Comparison of ENCODE assay signal across 8 cellular contexts in the genomic region with DNA sequence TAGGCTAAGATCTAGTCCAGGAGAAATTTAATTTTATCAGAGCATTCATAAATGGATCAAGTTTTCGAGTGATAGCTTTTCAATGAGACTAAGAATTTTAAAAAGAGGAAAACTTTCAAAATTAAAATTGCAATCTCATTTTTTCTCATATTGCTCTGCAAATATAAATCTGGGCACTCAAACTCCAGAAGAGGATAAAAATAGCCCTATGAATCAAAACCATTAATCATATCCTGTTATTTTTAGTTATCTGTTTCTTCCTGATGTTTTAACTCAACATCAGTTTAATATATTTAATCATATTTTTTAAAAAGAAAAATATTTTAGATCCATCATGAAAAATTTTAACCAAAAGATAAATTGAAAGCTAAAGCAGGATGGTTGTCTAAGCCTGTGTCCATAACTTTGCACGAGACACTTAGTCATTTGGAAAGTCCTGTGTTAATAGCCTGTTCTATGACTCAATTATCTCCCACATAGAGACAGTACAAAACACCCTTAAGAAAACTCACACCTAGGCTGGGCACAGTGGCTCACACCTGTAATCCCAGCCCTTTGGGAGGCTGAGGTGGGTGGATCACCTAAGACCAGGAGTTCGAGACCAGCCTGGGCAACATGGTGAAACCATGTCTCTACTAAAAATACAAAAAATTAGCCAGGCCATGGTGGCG. TPM values are rescaled to one million over a fixed set of nuclear protein-coding genes. Genes with fewer than 3 reads are reported as not detected.
DNase-seq lines count a peak whose midpoint lies in the region; ATAC-seq and TF ChIP-seq lines count a peak whose summit lies in the region.

No MANE protein-coding gene starts in this region.

- H3K36me3 ChIP-seq in HCT116 (ENCODE audit: control insufficient read depth in 1 of 2, insufficient read depth in 2 of 2, low read length in 2 of 2) (no peaks in the 10 kb centered on the region), OCI-LY3 (replicated peaks; ENCODE audit: low read depth, low read length) (no peaks in the 10 kb centered on the region), kidney epithelial cell (ENCODE audit: control insufficient read depth, insufficient read depth, low read length) (no peaks in the 10 kb centered on the region), upper lobe of right lung (no peaks in the 10 kb centered on the region)

- TF ChIP-seq CTCF in HCT116 (IDR thresholded peaks at IDR 0.05 in 2 of 3, conservative IDR thresholded peaks at IDR 0.05 in 1 of 3; ENCODE audit: borderline replicate concordance in 1 of 3, insufficient read depth in 1 of 3, low read depth in 2 of 3, low read length in 2 of 3) (no peak), OCI-LY3 (IDR thresholded peaks at IDR 0.05; ENCODE audit: low read depth, low read length) (no peak), kidney epithelial cell (IDR thresholded peaks at IDR 0.05; ENCODE audit: insufficient read depth, low read length, poor library complexity, severe bottlenecking) (no peak), upper lobe of right lung (IDR thresholded peaks at IDR 0.05) (no peak)

- H2AFZ ChIP-seq in HCT116 (ENCODE audit: low read depth, low read length, poor library complexity, severe bottlenecking) = peak overlapping the region; percentile 46
- H2AFZ ChIP-seq in OCI-LY3 (ENCODE audit: low read depth, low read length) = no peak overlapping the region

- peak; percentile 37 for DNase-seq in HCT116 (ENCODE audit: low read depth, low spot score)
- DNase-seq in kidney epithelial cell (ENCODE audit: low read depth) = peak; percentile 61
- DNase-seq in upper lobe of right lung = no peak
- no peak for DNase-seq in activated T-helper 2 cell treated with anti-CD3 and anti-CD28 coated beads, Interferon-gamma antibody, Interleukin-2, Interleukin-4, amounts not matched to agents 10 μg/mL and 5 μg/mL and 100 μg/mL, durations not matched to agents 14 hours and 24 hours and 36 hours (ENCODE audit: low spot score)
- DNase-seq in SHP77 treated with DMSO at 0.1 percent for 48 hours (lab: John Stamatoyannopoulos, UW) = no peak

- H3K27ac Mint-ChIP-seq in activated T-helper 2 cell treated with anti-CD3 and anti-CD28 coated beads, Interferon-gamma antibody, Interleukin-2, Interleukin-4, amounts not matched to agents 10 μg/mL and 5 μg/mL and 100 μg/mL, durations not matched to agents 14 hours and 24 hours and 36 hours = no peak overlapping the region

- H3K27me3 ChIP-seq in HCT116 (ENCODE audit: insufficient read depth, low read length) (no peaks in the 10 kb centered on the region), OCI-LY3 (ENCODE audit: low read depth, low read length) (no peaks in the 10 kb centered on the region), kidney epithelial cell (ENCODE audit: control insufficient read depth, insufficient read depth, low read length) (no peaks in the 10 kb centered on the region), upper lobe of right lung (no peaks in the 10 kb centered on the region)

- H3K9me3 ChIP-seq in HCT116 (ENCODE audit: control insufficient read depth in 1 of 2, insufficient read depth in 1 of 2, low read depth in 1 of 2, low read length in 2 of 2) (no peaks in the 10 kb centered on the region), OCI-LY3 (ENCODE audit: insufficient read depth, low read length) (no peaks in the 10 kb centered on the region), upper lobe of right lung (no peaks in the 10 kb centered on the region)

- H3K9ac ChIP-seq in HCT116 (ENCODE audit: low read length) (no peak overlapping the region), OCI-LY3 (ENCODE audit: low read length) (no peak overlapping the region)

- BruUV-seq in HCT116 (replicated peaks; lab: Mats Ljungman, UMichigan) = no TSS peak

- RAD21 ChIA-PET in HCT116 (lab: Charles Lee; ENCODE audit: low non-redundant PET in 1 of 2, low total read pairs in 2 of 2, uncharacterized antibody in 2 of 2, unreplicated experiment in 2 of 2) = no interaction called here

- no peaks in the 10 kb centered on the region for H3K4me1 Mint-ChIP-seq in activated T-helper 2 cell treated with anti-CD3 and anti-CD28 coated beads, Interferon-gamma antibody, Interleukin-2, Interleukin-4, amounts not matched to agents 10 μg/mL and 5 μg/mL and 100 μg/mL, durations not matched to agents 14 hours and 24 hours and 36 hours (ENCODE audit: low read depth)

- H3K4me1 ChIP-seq in HCT116 (ENCODE audit: control insufficient read depth in 1 of 2, insufficient read depth in 2 of 2, low read length in 2 of 2) (peaks cover 2 to 16% of the 10 kb centered on the region in 2 experiments; a peak in 2 of 4 replicates), OCI-LY3 (ENCODE audit: low read length) (peaks cover 11% of the 10 kb centered on the region), upper lobe of right lung (no peaks in the 10 kb centered on the region)

- H4K20me1 ChIP-seq in HCT116 (ENCODE audit: insufficient read depth) = no peaks in the 10 kb centered on the region
- H4K20me1 ChIP-seq in OCI-LY3 (ENCODE audit: insufficient read depth, low read length) = no peaks in the 10 kb centered on the region

- no peak for TF ChIP-seq POLR2A in HCT116 (IDR thresholded peaks at IDR 0.05; ENCODE audit: borderline replicate concordance, extremely low read depth, insufficient read depth, insufficient read length)

- intact Hi-C loops in HCT116 (cut with micrococcal nuclease) = no loop called here
- intact Hi-C loops in upper lobe of right lung (cut with DNase I) = no loop called here
- intact Hi-C loops in activated T-helper 2 cell treated with anti-CD3 and anti-CD28 coated beads, Interferon-gamma antibody, Interleukin-2, Interleukin-4, amounts not matched to agents 10 μg/mL and 5 μg/mL and 100 μg/mL, durations not matched to agents 14 hours and 24 hours and 36 hours (cut with micrococcal nuclease) = no loop called here

- no peak for TF ChIP-seq RAD21 in HCT116 (IDR thresholded peaks at IDR 0.05; ENCODE audit: low read depth)

- H3K4me2 ChIP-seq in HCT116 (ENCODE audit: low read length) (peak overlapping the region; percentile 38; the same call in 1 of the 2 replicates), OCI-LY3 (ENCODE audit: low read length) (peak overlapping the region; percentile 30)

- no peaks in the 10 kb centered on the region for H3K36me3 Mint-ChIP-seq in activated T-helper 2 cell treated with anti-CD3 and anti-CD28 coated beads, Interferon-gamma antibody, Interleukin-2, Interleukin-4, amounts not matched to agents 10 μg/mL and 5 μg/mL and 100 μg/mL, durations not matched to agents 14 hours and 24 hours and 36 hours (ENCODE audit: low read depth)

- H3K27ac ChIP-seq in HCT116 (ENCODE audit: low read depth, low read length) (no peak overlapping the region), OCI-LY3 (ENCODE audit: low read length) (no peak overlapping the region), upper lobe of right lung (no peak overlapping the region)

- CTCF ChIA-PET in HCT116 (lab: Charles Lee) = interaction anchor here (2.2 kb wide), 1 partner anchor 17 kb away, joined by 7 read pairs; a partner anchor contains a TSS

- ATAC-seq in GM18499 (IDR thresholded peaks at IDR 0.05; ENCODE audit: insufficient read depth, unreplicated experiment) (peak; percentile 78), HCT116 (peak; percentile 64), upper lobe of right lung (no peak), HG02642 (IDR thresholded peaks at IDR 0.05; ENCODE audit: poor library complexity, unreplicated experiment) (no peak)

- no peaks in the 10 kb centered on the region for H3K9me2 ChIP-seq in HCT116 (ENCODE audit: insufficient read depth)

- H3K9me3 Mint-ChIP-seq in activated T-helper 2 cell treated with anti-CD3 and anti-CD28 coated beads, Interferon-gamma antibody, Interleukin-2, Interleukin-4, amounts not matched to agents 10 μg/mL and 5 μg/mL and 100 μg/mL, durations not matched to agents 14 hours and 24 hours and 36 hours = no peaks in the 10 kb centered on the region

- no peak overlapping the region for H3K4me3 Mint-ChIP-seq in activated T-helper 2 cell treated with anti-CD3 and anti-CD28 coated beads, Interferon-gamma antibody, Interleukin-2, Interleukin-4, amounts not matched to agents 10 μg/mL and 5 μg/mL and 100 μg/mL, durations not matched to agents 14 hours and 24 hours and 36 hours (ENCODE audit: low read depth)

- POLR2A ChIA-PET in HCT116 (lab: Charles Lee) = no interaction called here

- H3K27me3 Mint-ChIP-seq in activated T-helper 2 cell treated with anti-CD3 and anti-CD28 coated beads, Interferon-gamma antibody, Interleukin-2, Interleukin-4, amounts not matched to agents 10 μg/mL and 5 μg/mL and 100 μg/mL, durations not matched to agents 14 hours and 24 hours and 36 hours (ENCODE audit: low read depth) = peaks cover 2% of the 10 kb centered on the region

- no peaks in the 10 kb centered on the region for H3K79me2 ChIP-seq in HCT116 (ENCODE audit: insufficient read depth, low read length)
- H3K79me2 ChIP-seq in OCI-LY3 (ENCODE audit: low read length) = no peaks in the 10 kb centered on the region

- H3K4me3 ChIP-seq in HCT116 (replicated peaks in 1 of 2; ENCODE audit: low read depth in 1 of 2, low read length in 2 of 2) (no peak overlapping the region), OCI-LY3 (ENCODE audit: low read length) (no peak overlapping the region), kidney epithelial cell (ENCODE audit: low read depth, low read length) (no peak overlapping the region), upper lobe of right lung (no peak overlapping the region)

TF ChIP-seq in HCT116, 20 proteins besides CTCF, POLR2A, EP300 and RAD21 (continues in another document):
- TF ChIP-seq ELF1 (IDR thresholded peaks at IDR 0.05; ENCODE audit: borderline replicate concordance, low read depth) = no peak
- TF ChIP-seq POLR2AphosphoS5 (IDR thresholded peaks at IDR 0.05; ENCODE audit: low read depth, low read length) = no peak
- no peak for TF ChIP-seq TCF7L2 (IDR thresholded peaks at IDR 0.05; ENCODE audit: borderline replicate concordance, extremely low read depth, insufficient read depth, insufficient read length)

RNA-seq across cellular contexts. Expression of a gene that starts 17.1 kb away (rescaled TPM):
- total RNA-seq in HCT116 (2021; ENCODE audit: unreplicated experiment) (154 TPM), kidney epithelial cell (95.3 and 96.7 TPM in 2 replicates), upper lobe of right lung (155 TPM)
- 64.1 and 72.8 TPM in 2 replicates for polyA plus RNA-seq in HCT116 (2012)
- 269 and 286 TPM in 2 replicates for total RNA-seq in activated T-helper 2 cell treated with anti-CD3 and anti-CD28 coated beads, Interferon-gamma antibody, Interleukin-2, Interleukin-4, amounts not matched to agents 10 μg/mL and 5 μg/mL and 100 μg/mL, durations not matched to agents 14 hours and 24 hours and 36 hours

Comparison
In these comparisons a context has a peak if more than half of its experiments do, and no peak if none do; other contexts are left out.
1. ATAC-seq: peak in GM18499 (single experiment) and HCT116 (single experiment); none in upper lobe of right lung (single experiment) and HG02642 (single experiment).
2. DNase-seq: peak in HCT116 (single experiment) and kidney epithelial cell (single experiment); none in upper lobe of right lung (single experiment), activated T-helper 2 cell treated with anti-CD3 and anti-CD28 coated beads, Interferon-gamma antibody, Interleukin-2, Interleukin-4, amounts not matched to agents 10 μg/mL and 5 μg/mL and 100 μg/mL, durations not matched to agents 14 hours and 24 hours and 36 hours (single experiment) and SHP77 treated with DMSO at 0.1 percent for 48 hours (single experiment).